In genomic region chr1:210222288-210223006, GRCh38 we compare ENCODE assay signal across 1 cellular context.
TF ChIP-seq lines count a peak whose summit lies in the region.

No MANE protein-coding gene starts in this region.

TF ChIP-seq in GM23338, 12 proteins besides CTCF, POLR2A, EP300 and RAD21:
- peak; percentile 23; the same call in 1 of the 2 replicates for TF ChIP-seq ZNF462 (CRISPR knock-in tag; IDR thresholded peaks at IDR 0.05)
- TF ChIP-seq JUNB (IDR thresholded peaks at IDR 0.05; ENCODE audit: unreplicated experiment) = no peak
- TF ChIP-seq ZNF114 (CRISPR knock-in tag; IDR thresholded peaks at IDR 0.05) = no peak
